Comparison of ENCODE assay signal across 1 cellular context in the genomic region with DNA sequence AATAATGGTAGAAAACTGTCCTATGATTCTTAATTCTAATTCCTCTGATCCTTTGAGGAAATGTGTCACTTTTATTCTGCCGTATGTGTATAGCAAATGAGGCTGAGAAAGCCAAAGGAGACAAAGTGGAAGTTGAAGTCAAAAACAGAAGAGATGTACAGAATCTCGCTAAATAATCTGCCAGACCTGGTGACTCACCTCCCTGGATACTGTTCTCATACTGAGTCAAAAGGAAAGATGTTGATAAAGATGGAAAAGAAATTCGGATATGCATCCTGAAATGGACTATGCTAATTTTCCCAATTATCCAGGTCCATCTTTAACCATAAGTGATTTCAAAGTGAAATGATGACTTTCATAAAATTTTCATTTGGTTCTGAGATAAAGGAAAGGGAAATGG.
TF ChIP-seq lines count a peak whose summit lies in the region.

No MANE protein-coding gene starts in this region.

TF ChIP-seq in endothelial cell of umbilical vein, 7 proteins besides CTCF, POLR2A, EP300 and RAD21 (continued from another document):
- TF ChIP-seq GATA2 (IDR thresholded peaks at IDR 0.05; ENCODE audit: insufficient read depth, insufficient read length, low read depth, low read length) (peak; percentile 64), FOS (IDR thresholded peaks at IDR 0.05; ENCODE audit: borderline replicate concordance, insufficient read depth, low read length) (peak; percentile 79)
